ENCODE assay signal across 8 cellular contexts in the genomic region with DNA sequence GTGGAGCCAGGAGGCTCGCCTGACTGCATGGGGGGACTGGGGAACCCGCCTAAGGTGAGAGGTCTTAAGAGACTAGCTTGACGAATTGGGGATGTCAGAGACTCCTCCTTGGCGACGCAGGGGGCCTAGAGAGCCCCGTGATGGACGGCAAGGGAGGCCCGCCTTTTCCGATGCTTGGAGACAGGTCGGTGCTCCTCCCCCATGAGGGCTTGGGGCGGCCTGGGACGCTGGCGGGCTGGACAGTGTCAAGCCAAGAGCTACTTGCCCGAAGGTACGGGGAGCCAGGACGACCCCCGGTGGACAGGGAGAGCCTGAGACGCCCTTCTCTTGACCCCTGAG. TPM values are rescaled to one million over a fixed set of nuclear protein-coding genes. Genes with fewer than 3 reads are reported as not detected.
A peak's percentile ranks its signal among the peaks of the same experiment; 100 is the strongest.
DNase-seq lines count a peak whose midpoint lies in the region; ATAC-seq, FAIRE-seq and TF ChIP-seq lines count a peak whose summit lies in the region.

No MANE protein-coding gene starts in this region.

- H3K9me3 ChIP-seq in ascending aorta = no peaks in the 10 kb centered on the region
- H3K9me3 ChIP-seq in iPS-15b (ENCODE audit: control insufficient read depth, insufficient read depth, low read length) = no peaks in the 10 kb centered on the region
- no peaks in the 10 kb centered on the region for H3K9me3 ChIP-seq in smooth muscle cell (replicated peaks; ENCODE audit: low read depth)

- H3K36me3 ChIP-seq in ascending aorta = peaks cover 0 to 10% of the 10 kb centered on the region in 2 donors
- no peaks in the 10 kb centered on the region for H3K36me3 ChIP-seq in iPS-15b (ENCODE audit: control insufficient read depth, insufficient read depth, low read length)
- no peaks in the 10 kb centered on the region for H3K36me3 ChIP-seq in smooth muscle cell (ENCODE audit: low read depth)

- DNase-seq in activated T-cell treated with anti-CD3 and anti-CD28 coated beads for 24 hours (ENCODE audit: low read depth) (peak; percentile 17), NCI-H82 (lab: John Stamatoyannopoulos, UW) (peak; percentile 52), ascending aorta (ENCODE audit: low spot score in 2 of 2) (no peak), smooth muscle cell (lab: John Stamatoyannopoulos, UW; ENCODE audit: unreplicated experiment) (no peak), D721Med (ENCODE audit: insufficient read length, low spot score) (no peak)
- no peak for DNase-seq in activated T-cell treated with anti-CD3 and anti-CD28 coated beads, Interleukin-2, amount 50 U/mL, for 1 hour

- H3K4me3 ChIP-seq in ascending aorta (peak overlapping the region; percentile 82 to 87), iPS-15b (ENCODE audit: low read depth, low read length) (peak overlapping the region; percentile 91), smooth muscle cell (peak overlapping the region; percentile 67)

- no peak for FAIRE-seq in D721Med (lab: Jason Lieb, UNC)

- H3K27ac ChIP-seq in ascending aorta (peak overlapping the region; percentile 73 to 74), smooth muscle cell (ENCODE audit: low read depth) (no peak overlapping the region)

- H4K20me1 ChIP-seq in smooth muscle cell (ENCODE audit: low read depth) = peaks cover 45% of the 10 kb centered on the region

- TF ChIP-seq CTCF in ascending aorta (IDR thresholded peaks at IDR 0.05) (no peak), smooth muscle cell (IDR thresholded peaks at IDR 0.05; ENCODE audit: borderline replicate concordance, insufficient read depth, poor library complexity, severe bottlenecking) (no peak), D721Med (IDR thresholded peaks at IDR 0.05; ENCODE audit: insufficient read depth, missing control alignments) (no peak)

- H3K4me1 ChIP-seq in ascending aorta (peaks cover 3 to 14% of the 10 kb centered on the region in 2 donors), iPS-15b (ENCODE audit: control insufficient read depth, insufficient read depth, low read length) (no peaks in the 10 kb centered on the region), smooth muscle cell (ENCODE audit: low read depth) (peaks cover 7% of the 10 kb centered on the region)

- 3% methylated on average over 18 of the region's 18 CpGs for WGBS in smooth muscle cell (ENCODE audit: low lambda C conversion rate)

- peaks cover 17% of the 10 kb centered on the region for H3K79me2 ChIP-seq in smooth muscle cell (ENCODE audit: low read depth)

- H3K27me3 ChIP-seq in ascending aorta = no peaks in the 10 kb centered on the region
- no peaks in the 10 kb centered on the region for H3K27me3 ChIP-seq in iPS-15b (ENCODE audit: control insufficient read depth, insufficient read depth, low read length)
- no peaks in the 10 kb centered on the region for H3K27me3 ChIP-seq in smooth muscle cell (ENCODE audit: low read depth)

- peak overlapping the region; percentile 98 for H2AFZ ChIP-seq in smooth muscle cell (ENCODE audit: low read depth)

- H3K4me2 ChIP-seq in smooth muscle cell = peak overlapping the region; percentile 93

- peak; percentile 35 for ATAC-seq in HG02798 (IDR thresholded peaks at IDR 0.05; ENCODE audit: poor library complexity, unreplicated experiment)

- intact Hi-C loops in ascending aorta (cut with DNase I) = loop anchor here (1.0 to 5.0 kb wide), 5 partner anchors 19 to 255 kb away; partner anchors contain the start of genes ALKBH6, CLIP3, POLR2I and TBCB

- H3K9ac ChIP-seq in iPS-15b (ENCODE audit: low read depth, low read length) (no peak overlapping the region), smooth muscle cell (ENCODE audit: low read depth) (peak overlapping the region; percentile 70)

- peaks cover 11% of the 10 kb centered on the region for H3F3A ChIP-seq in smooth muscle cell (ENCODE audit: low read depth)

RNA-seq across cellular contexts. Expression of gene SDHAF1, which starts 0.6 kb away (rescaled TPM):
- total RNA-seq in ascending aorta = 107 TPM
- 24.0 TPM in 2 replicates for total RNA-seq in smooth muscle cell
- polyA plus RNA-seq in smooth muscle cell = 27.1 and 27.7 TPM in 2 replicates

RNA-seq across cellular contexts. Expression of gene SYNE4, which starts 13.0 kb away (rescaled TPM):
- total RNA-seq in ascending aorta (not detected), smooth muscle cell (1.1 and 1.9 TPM in 2 replicates)
- polyA plus RNA-seq in smooth muscle cell = 2.6 and 8.8 TPM in 2 replicates

RNA-seq across cellular contexts. Expression of gene ALKBH6, which starts 18.4 kb away (rescaled TPM):
- 35.3 TPM for total RNA-seq in ascending aorta
- 26.2 and 35.4 TPM in 2 replicates for total RNA-seq in smooth muscle cell
- polyA plus RNA-seq in smooth muscle cell = 36.1 and 37.4 TPM in 2 replicates

RNA-seq across cellular contexts. Expression of gene CLIP3, which starts 37.0 kb away (rescaled TPM):
- 43.2 TPM for total RNA-seq in ascending aorta
- total RNA-seq in smooth muscle cell = 3.7 and 10.7 TPM in 2 replicates
- polyA plus RNA-seq in smooth muscle cell = 35.2 and 36.7 TPM in 2 replicates

RNA-seq across cellular contexts. Expression of gene THAP8, which starts 58.5 kb away (rescaled TPM):
- not detected for total RNA-seq in ascending aorta
- 9.3 and 13.1 TPM in 2 replicates for total RNA-seq in smooth muscle cell
- polyA plus RNA-seq in smooth muscle cell = 13.1 and 22.9 TPM in 2 replicates

Comparison
In these comparisons a context has a peak if more than half of its experiments do, and no peak if none do; other contexts are left out.
1. DNase-seq: peak in activated T-cell treated with anti-CD3 and anti-CD28 coated beads for 24 hours (single experiment) and NCI-H82 (single experiment); none in activated T-cell treated with anti-CD3 and anti-CD28 coated beads, Interleukin-2, amount 50 U/mL, for 1 hour (single experiment), ascending aorta (0 of 2), smooth muscle cell (single experiment) and D721Med (single experiment).
2. Peak in every context shown above with its lines, with median percentiles within 50 percentile points of each other: H3K4me3 ChIP-seq.